Comparison of ENCODE assay signal across 22 cellular contexts in genomic region chr4:152862608-152863007, GRCh38.
DNase-seq lines count a peak whose midpoint lies in the region; ATAC-seq, FAIRE-seq and TF ChIP-seq lines count a peak whose summit lies in the region.
"Had no signal": no experiment of that assay in that cellular context is flagged by ENCODE, and none has a peak within 500 bp of the region (broad histone marks: within the 10 kb centered on the region; RNA-seq: fewer than 3 reads in every experiment).

No MANE protein-coding gene starts in this region.

- no peak overlapping the region for H2BK5ac ChIP-seq in mesenchymal stem cell (ENCODE audit: low read depth, low read length, poor library complexity, severe bottlenecking)

- no peaks in the 10 kb centered on the region for H3F3A ChIP-seq in GM23248 (ENCODE audit: insufficient read depth)
- H3F3A ChIP-seq in PC-3 (ENCODE audit: low read length, unreplicated experiment) = no peaks in the 10 kb centered on the region

- H3K9me3 ChIP-seq in GM23248 (ENCODE audit: low read depth) = no peaks in the 10 kb centered on the region
- no peaks in the 10 kb centered on the region for H3K9me3 ChIP-seq in PC-3 (ENCODE audit: low read length)
- H3K9me3 ChIP-seq in mesenchymal stem cell (ENCODE audit: control insufficient read depth, low read length) = no peaks in the 10 kb centered on the region
- no peaks in the 10 kb centered on the region for H3K9me3 ChIP-seq in Karpas-422 (ENCODE audit: low read length)

- no peak overlapping the region for H2BK120ac ChIP-seq in mesenchymal stem cell (ENCODE audit: low read depth, low read length)

- BruUV-seq in PC-3 (replicated peaks; lab: Mats Ljungman, UMichigan) = no TSS peak

- peaks cover 8% of the 10 kb centered on the region for H3K4me1 ChIP-seq in GM23248 (ENCODE audit: insufficient read depth)
- H3K4me1 ChIP-seq in PC-3 (ENCODE audit: insufficient read depth, low read length) = peaks cover 6% of the 10 kb centered on the region; the same call in 1 of the 2 replicates
- peaks cover 3% of the 10 kb centered on the region for H3K4me1 ChIP-seq in mesenchymal stem cell (ENCODE audit: control insufficient read depth, insufficient read depth, low read depth, low read length)
- no peaks in the 10 kb centered on the region for H3K4me1 ChIP-seq in Karpas-422 (ENCODE audit: low read length)
- H3K4me1 ChIP-seq: BLaER1 treated with 17β-estradiol and CSF1 and Interleukin-3, amounts not matched to agents 10 nM and 100 nM had no signal

- peak; percentile 47 for FAIRE-seq in colon (lab: Jason Lieb, UNC)
- FAIRE-seq: GM12878, GM19239, HepG2 had no signal

- H2AFZ ChIP-seq in GM23248 (no peak overlapping the region), PC-3 (ENCODE audit: low read length) (no peak overlapping the region), mesenchymal stem cell (ENCODE audit: low read depth, low read length) (no peak overlapping the region), Karpas-422 (ENCODE audit: low read length) (no peak overlapping the region)

- H3K14ac ChIP-seq in mesenchymal stem cell (ENCODE audit: low read length in 2 of 2) = no peak overlapping the region

- no peak overlapping the region for H2BK15ac ChIP-seq in mesenchymal stem cell (ENCODE audit: low read depth, poor library complexity, severe bottlenecking)

- H3K27ac ChIP-seq in GM23248 = no peak overlapping the region
- H3K27ac ChIP-seq in PC-3 (ENCODE audit: low read length) = no peak overlapping the region
- H3K27ac ChIP-seq in mesenchymal stem cell (ENCODE audit: low read length, poor library complexity, severe bottlenecking) = no peak overlapping the region
- no peak overlapping the region for H3K27ac ChIP-seq in Karpas-422 (ENCODE audit: low read length)
- H3K27ac ChIP-seq: BLaER1 treated with 17β-estradiol and CSF1 and Interleukin-3, amounts not matched to agents 10 nM and 100 nM had no signal

- H3K9ac ChIP-seq in GM23248 (no peak overlapping the region), PC-3 (ENCODE audit: low read length) (no peak overlapping the region), mesenchymal stem cell (ENCODE audit: low read length) (peak overlapping the region; percentile 28), Karpas-422 (ENCODE audit: low read length) (no peak overlapping the region)
- H3K9ac ChIP-seq: BLaER1 treated with 17β-estradiol and CSF1 and Interleukin-3, amounts not matched to agents 10 nM and 100 nM had no signal

- H3K4me2 ChIP-seq in GM23248 (ENCODE audit: unreplicated experiment) (no peak overlapping the region), PC-3 (ENCODE audit: low read length) (no peak overlapping the region), mesenchymal stem cell (ENCODE audit: low read length, poor library complexity, severe bottlenecking) (no peak overlapping the region), Karpas-422 (ENCODE audit: low read depth, low read length, poor library complexity, severe bottlenecking) (no peak overlapping the region)
- H3K4me2 ChIP-seq: BLaER1 treated with 17β-estradiol and CSF1 and Interleukin-3, amounts not matched to agents 10 nM and 100 nM had no signal

- H2AK5ac ChIP-seq in mesenchymal stem cell (ENCODE audit: low read length, severe bottlenecking) = no peak overlapping the region

- peaks cover 12% of the 10 kb centered on the region for H3K79me1 ChIP-seq in mesenchymal stem cell (replicated peaks; ENCODE audit: low read length, poor library complexity, severe bottlenecking)

- no peak overlapping the region for H3K18ac ChIP-seq in mesenchymal stem cell (ENCODE audit: low read depth in 1 of 2, low read length in 2 of 2)

- H3K79me2 ChIP-seq in GM23248 (ENCODE audit: insufficient read depth) (peaks cover 19% of the 10 kb centered on the region; the same call in 1 of the 2 replicates), PC-3 (ENCODE audit: low read length) (no peaks in the 10 kb centered on the region), Karpas-422 (ENCODE audit: low read length) (peaks cover 25% of the 10 kb centered on the region)

- H3K23ac ChIP-seq in mesenchymal stem cell (ENCODE audit: low read length in 2 of 2) = no peak overlapping the region

- ATAC-seq in PC-3 (peak; percentile 89), HG02840 (IDR thresholded peaks at IDR 0.05; ENCODE audit: low FRiP score, unreplicated experiment) (no peak)
- ATAC-seq: CD8-positive, alpha-beta T cell; GM12878; HCT116; HepG2 had no signal

- H3K4me3 ChIP-seq in GM23248 (no peak overlapping the region), PC-3 (ENCODE audit: low read length) (no peak overlapping the region), mesenchymal stem cell (ENCODE audit: insufficient read depth in 1 of 2, low read depth in 1 of 2, low read length in 2 of 2) (no peak overlapping the region), Karpas-422 (ENCODE audit: low read length) (no peak overlapping the region)
- H3K4me3 ChIP-seq: BLaER1 treated with 17β-estradiol and CSF1 and Interleukin-3, amounts not matched to agents 10 nM and 100 nM; GM12878 had no signal

- H4K8ac ChIP-seq in mesenchymal stem cell (ENCODE audit: low read length) = no peak overlapping the region

- H3K27me3 ChIP-seq in GM23248 (replicated peaks; ENCODE audit: insufficient read depth) (no peaks in the 10 kb centered on the region), PC-3 (ENCODE audit: low read length) (no peaks in the 10 kb centered on the region), mesenchymal stem cell (ENCODE audit: control insufficient read depth in 1 of 2, insufficient read depth in 1 of 2, low read length in 2 of 2) (no peaks in the 10 kb centered on the region), Karpas-422 (ENCODE audit: low read length) (no peaks in the 10 kb centered on the region)
- H3K27me3 ChIP-seq: BLaER1 treated with 17β-estradiol and CSF1 and Interleukin-3, amounts not matched to agents 10 nM and 100 nM had no signal

- H4K20me1 ChIP-seq in GM23248 (ENCODE audit: insufficient read depth) = no peaks in the 10 kb centered on the region
- no peaks in the 10 kb centered on the region for H4K20me1 ChIP-seq in PC-3 (ENCODE audit: low read length)
- H4K20me1 ChIP-seq in Karpas-422 (ENCODE audit: insufficient read depth, low read depth, low read length) = no peaks in the 10 kb centered on the region
- H4K20me1 ChIP-seq: BLaER1 treated with 17β-estradiol and CSF1 and Interleukin-3, amounts not matched to agents 10 nM and 100 nM had no signal

- DNase-seq in GM23248 = peak; percentile 28
- peak; percentile 28 for DNase-seq in PC-3
- DNase-seq in mesenchymal stem cell = no peak
- DNase-seq in Karpas-422 = no peak
- DNase-seq in kidney tubule cell (ENCODE audit: low spot score) = no peak
- no peak for DNase-seq in DMS114 treated with DMSO at 0.1 percent for 48 hours (lab: John Stamatoyannopoulos, UW; ENCODE audit: unreplicated experiment)
- DNase-seq: 8988T; Calu3; CD8-positive, alpha-beta T cell; DMS53; DND-41; EL; GOT3; H7; HFFc6 had no signal

- no peak overlapping the region for H2BK12ac ChIP-seq in mesenchymal stem cell (ENCODE audit: low read length in 2 of 2)

- no peak overlapping the region for H3K4ac ChIP-seq in mesenchymal stem cell (ENCODE audit: low read depth in 1 of 2, low read length in 2 of 2)

- H3K36me3 ChIP-seq in GM23248 (ENCODE audit: low read depth) = no peaks in the 10 kb centered on the region
- no peaks in the 10 kb centered on the region for H3K36me3 ChIP-seq in PC-3 (ENCODE audit: low read depth, low read length)
- peaks cover 7 to 9% of the 10 kb centered on the region in 2 experiments for H3K36me3 ChIP-seq in mesenchymal stem cell (ENCODE audit: control insufficient read depth in 1 of 2, insufficient read depth in 2 of 2, low read depth in 1 of 2, low read length in 2 of 2)
- H3K36me3 ChIP-seq in Karpas-422 (ENCODE audit: insufficient read depth, low read length) = peaks cover 9% of the 10 kb centered on the region; the same call in 1 of the 2 replicates

- H3K9me2 ChIP-seq in GM23248 (ENCODE audit: insufficient read depth) (no peaks in the 10 kb centered on the region), PC-3 (replicated peaks; ENCODE audit: low read length) (no peaks in the 10 kb centered on the region), Karpas-422 (replicated peaks; ENCODE audit: insufficient read depth, low read length) (no peaks in the 10 kb centered on the region)

- WGBS in GM23248 (ENCODE audit: low coverage in 1 of 2, low lambda C conversion rate in 2 of 2, missing lambda C conversion rate in 2 of 2), 2 experiments = 95 to 97% methylated on average over 1 of the region's 1 CpG
- WGBS in mesenchymal stem cell = no CpG with 5 or more reads among the region's 1 CpG

- POLR2A ChIA-PET in PC-3 (lab: Charles Lee; ENCODE audit: unreplicated experiment) = no interaction called here

- no peak overlapping the region for H4K91ac ChIP-seq in mesenchymal stem cell (ENCODE audit: low read length)

- intact Hi-C loops in PC-3 (cut with micrococcal nuclease) = loop anchor here (5.0 kb wide), 1 partner anchor 40 kb away; no protein-coding TSS in a partner anchor

- in situ Hi-C loops in GM23248 (cut with MboI) = no loop called here

- no peak for TF ChIP-seq CTCF in PC-3 (conservative IDR thresholded peaks at IDR 0.05; ENCODE audit: low read depth, low read length)

- CTCF ChIA-PET in PC-3 (lab: Charles Lee) = no interaction called here

Comparison
In these comparisons a context has a peak if more than half of its experiments do, and no peak if none do; other contexts are left out.
1. DNase-seq: peak in GM23248 (single experiment) and PC-3 (single experiment); none in mesenchymal stem cell (single experiment), Karpas-422 (single experiment), kidney tubule cell (single experiment) and DMS114 treated with DMSO at 0.1 percent for 48 hours (single experiment).